Comparison of ENCODE assay signal across 22 cellular contexts in genomic region chr3:30184102-30184810, GRCh38.
"Had no signal": no experiment of that assay in that cellular context is flagged by ENCODE, and none has a peak within 500 bp of the region (broad histone marks: within the 10 kb centered on the region; RNA-seq: fewer than 3 reads in every experiment).

No MANE protein-coding gene starts in this region.

- H3K4me1 ChIP-seq: pancreas, psoas muscle, right atrium auricular region, transverse colon, vagina had no signal

- H3K36me3 ChIP-seq: brain microvascular endothelial cell, left lung, neutrophil, pancreas, right atrium auricular region, transverse colon, vagina had no signal

- DNase-seq: activated gamma-delta T cell treated with Interleukin-2 at 50 U/mL for 16 hours; activated T-cell treated with anti-CD3 and anti-CD28 coated beads, Interleukin-2, amount 50 U/mL, for 1 hour; anterior cingulate cortex; brain microvascular endothelial cell; caudate nucleus; dermis blood vessel endothelial cell; effector memory CD4-positive, alpha-beta T cell; foreskin keratinocyte; immature natural killer cell; kidney glomerular epithelial cell; left lung; natural killer cell; pancreas; psoas muscle; stimulated activated naive CD8-positive, alpha-beta T cell treated with anti-CD3 and anti-CD28 coated beads, Interleukin-15, amount 100 ng/mL, for 72 hours; transverse colon had no signal

- H3K27ac ChIP-seq: brain microvascular endothelial cell, foreskin keratinocyte, hepatocyte, left lung, neutrophil, pancreas, psoas muscle, right atrium auricular region, transverse colon, vagina had no signal

- H3K4me3 ChIP-seq: hepatocyte, left lung, lung, pancreas, psoas muscle, right atrium auricular region, transverse colon, vagina had no signal

- H3K27me3 ChIP-seq: brain microvascular endothelial cell, foreskin keratinocyte, hepatocyte, left lung, neutrophil, pancreas, right atrium auricular region, transverse colon, vagina had no signal

- H3K9me3 ChIP-seq: left lung, neutrophil, pancreas, psoas muscle, right atrium auricular region, transverse colon, vagina had no signal

- ATAC-seq: foreskin keratinocyte; left lung; natural killer cell; pancreas; psoas muscle; stimulated activated naive CD8-positive, alpha-beta T cell treated with anti-CD3 and anti-CD28 coated beads, Interleukin-15, amount 100 ng/mL, for 72 hours; WTC11 had no signal
